8 cellular contexts compared by ENCODE assay signal in genomic region chr20:44209691-44210421, GRCh38. TPM values are rescaled to one million over a fixed set of nuclear protein-coding genes. Genes with fewer than 3 reads are reported as not detected.
DNase-seq lines count a peak whose midpoint lies in the region; ATAC-seq and TF ChIP-seq lines count a peak whose summit lies in the region.

No MANE protein-coding gene starts in this region.

- TF ChIP-seq POLR2A in esophagus muscularis mucosa (IDR thresholded peaks at IDR 0.05; ENCODE audit: low read depth): no peak

- TF ChIP-seq CTCF in esophagus muscularis mucosa (IDR thresholded peaks at IDR 0.05) (no peak), nephron (IDR thresholded peaks at IDR 0.05; ENCODE audit: unreplicated experiment in 3 of 3) (no peak)

- H3K4me3 ChIP-seq in esophagus muscularis mucosa: peak overlapping the region; percentile 81 to 94 (median 92)

- no peak for ATAC-seq in HG03280 (IDR thresholded peaks at IDR 0.05; ENCODE audit: unreplicated experiment)

- no peak for TF ChIP-seq EP300 in esophagus muscularis mucosa (IDR thresholded peaks at IDR 0.05)

- peak overlapping the region; percentile 99 for H3K4me3 Mint-ChIP-seq in T-helper 2 cell treated with Interferon-gamma antibody and Interleukin-4, amounts not matched to agents 5 μg/mL and 100 μg/mL, for 36 hours
- peak overlapping the region; percentile 92 to 100 (median 95) for H3K4me3 Mint-ChIP-seq in nephron

- peak overlapping the region; percentile 98 for H3K27ac Mint-ChIP-seq in T-helper 2 cell treated with Interferon-gamma antibody and Interleukin-4, amounts not matched to agents 5 μg/mL and 100 μg/mL, for 36 hours
- peak overlapping the region; percentile 90 to 99 (median 97) for H3K27ac Mint-ChIP-seq in nephron

- H3K36me3 Mint-ChIP-seq in T-helper 2 cell treated with Interferon-gamma antibody and Interleukin-4, amounts not matched to agents 5 μg/mL and 100 μg/mL, for 36 hours (ENCODE audit: low read depth): peaks cover 24% of the 10 kb centered on the region
- H3K36me3 Mint-ChIP-seq in nephron (ENCODE audit: low read depth): peaks cover 7% of the 10 kb centered on the region

- peaks cover 43% of the 10 kb centered on the region for H3K4me1 Mint-ChIP-seq in T-helper 2 cell treated with Interferon-gamma antibody and Interleukin-4, amounts not matched to agents 5 μg/mL and 100 μg/mL, for 36 hours (ENCODE audit: low read depth)
- peaks cover 48% of the 10 kb centered on the region for H3K4me1 Mint-ChIP-seq in nephron

- DNase-seq in D341Med (ENCODE audit: low spot score): peak; percentile 36
- DNase-seq in HEK293T (ENCODE audit: extremely low spot score): no peak
- peak; percentile 17 for DNase-seq in T-helper 2 cell treated with Interferon-gamma antibody and Interleukin-4, amounts not matched to agents 5 μg/mL and 100 μg/mL, for 36 hours (ENCODE audit: low spot score)
- no peak for DNase-seq in esophagus muscularis mucosa (ENCODE audit: extremely low spot score)
- DNase-seq in COLO829 (ENCODE audit: low spot score): no peak
- no peak for DNase-seq in T1000 (lab: John Stamatoyannopoulos, UW)

- CTCF ChIA-PET in HEK293T (lab: Yijun Ruan, JAX): interaction anchor here (0.8 kb wide), 1 partner anchor 101 kb away, joined by 3 read pairs; the partner anchor contains the start of gene FITM2

- under 1% methylated on average over 32 of the region's 32 CpGs for WGBS in esophagus muscularis mucosa

- peak overlapping the region; percentile 95 to 99 (median 98) for H3K27ac ChIP-seq in esophagus muscularis mucosa (replicated peaks in 1 of 4)

- intact Hi-C loops in esophagus muscularis mucosa (cut with DNase I): loop anchor here (5.0 to 10.0 kb wide), 6 partner anchors 175 to 675 kb away; partner anchors contain the start of genes SERINC3, TTPAL and YWHAB

- peaks cover 0 to 18% (median 9%) of the 10 kb centered on the region in 4 donors for H3K36me3 ChIP-seq in esophagus muscularis mucosa

- H3K27me3 Mint-ChIP-seq in T-helper 2 cell treated with Interferon-gamma antibody and Interleukin-4, amounts not matched to agents 5 μg/mL and 100 μg/mL, for 36 hours (ENCODE audit: low read depth): peaks cover 2% of the 10 kb centered on the region
- H3K27me3 Mint-ChIP-seq in nephron (ENCODE audit: low read depth): no peaks in the 10 kb centered on the region

- POLR2A ChIA-PET in HEK293T (lab: Yijun Ruan, JAX): interaction anchor here (1.0 to 1.5 kb wide), 2 partner anchors 12 to 14 kb away, joined by 3 to 5 read pairs; no protein-coding TSS in a partner anchor

- H3K4me1 ChIP-seq in esophagus muscularis mucosa: peaks cover 57 to 73% (median 64%) of the 10 kb centered on the region in 4 donors

- no peaks in the 10 kb centered on the region for H3K9me3 Mint-ChIP-seq in T-helper 2 cell treated with Interferon-gamma antibody and Interleukin-4, amounts not matched to agents 5 μg/mL and 100 μg/mL, for 36 hours
- H3K9me3 Mint-ChIP-seq in nephron: no peaks in the 10 kb centered on the region

- no peaks in the 10 kb centered on the region for H3K27me3 ChIP-seq in esophagus muscularis mucosa

- no peaks in the 10 kb centered on the region for H3K9me3 ChIP-seq in esophagus muscularis mucosa

TF ChIP-seq in HEK293T, 16 proteins besides CTCF, POLR2A, EP300 and RAD21:
- TF ChIP-seq L3MBTL2 (conservative IDR thresholded peaks at IDR 0.05): peak; percentile 55; the same call in 1 of the 2 replicates
- no peak for TF ChIP-seq FOXA1 (IDR thresholded peaks at IDR 0.05)
TF ChIP-seq in HEK293T: peak in this region for 1.

RNA-seq across cellular contexts. Expression of gene OSER1, which starts 0.7 kb away (rescaled TPM):
- total RNA-seq in esophagus muscularis mucosa: 10 to 100 TPM; 45.2 to 94.4 (median 71.0) TPM

RNA-seq across cellular contexts. Expression of gene JPH2, which starts 22.9 kb away (rescaled TPM):
- 100 to 1,000 TPM; 187 to 441 (median 295) TPM for total RNA-seq in esophagus muscularis mucosa

RNA-seq across cellular contexts. Expression of gene GDAP1L1, which starts 37.3 kb away (rescaled TPM):
- total RNA-seq in esophagus muscularis mucosa: under 1 TPM in 2 of 4 donors, not detected in 2; 0.23 to 0.83 TPM

Comparison
In these comparisons a context has a peak if more than half of its experiments do, and no peak if none do; other contexts are left out.
1. DNase-seq: peak in D341Med (single experiment) and T-helper 2 cell treated with Interferon-gamma antibody and Interleukin-4, amounts not matched to agents 5 μg/mL and 100 μg/mL, for 36 hours (single experiment); none in HEK293T (single experiment), esophagus muscularis mucosa (single experiment), COLO829 (single experiment) and T1000 (single experiment).